1 cellular context compared by ENCODE assay signal in the genomic region with DNA sequence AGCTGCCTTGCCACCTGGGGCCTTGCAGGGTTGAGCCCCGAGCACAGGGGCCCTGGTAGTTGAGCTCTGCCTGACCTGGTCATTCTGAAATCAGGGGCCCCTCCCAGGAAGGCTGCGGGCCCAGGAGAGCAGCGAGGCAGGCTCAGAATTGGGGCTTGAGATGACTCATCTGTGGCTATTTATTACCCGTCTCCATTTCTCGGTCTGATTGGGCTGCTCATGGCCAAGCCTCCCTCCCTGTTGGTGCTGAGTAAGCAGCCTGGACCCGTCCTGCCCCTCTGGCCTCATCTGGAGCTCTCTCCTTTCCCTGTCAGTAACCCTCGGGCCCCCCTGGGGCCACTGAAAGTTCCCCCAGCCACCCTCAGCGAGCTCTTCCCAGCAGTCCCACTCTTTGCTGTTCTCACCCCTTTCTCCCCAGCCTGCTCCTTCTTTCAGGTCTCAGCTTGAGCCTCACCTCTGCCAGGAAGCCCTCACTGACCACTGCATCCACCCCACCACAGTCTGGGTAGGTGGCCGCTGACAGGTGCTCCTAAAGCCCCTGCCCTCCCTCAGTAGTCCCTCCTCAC.
TF ChIP-seq lines count a peak whose summit lies in the region.

No MANE protein-coding gene starts in this region.

TF ChIP-seq in K562, 482 proteins besides CTCF, POLR2A, EP300 and RAD21 (continued from another document):
- TF ChIP-seq SNIP1 (IDR thresholded peaks at IDR 0.05; ENCODE audit: low read depth) (no peak), YY1 (IDR thresholded peaks at IDR 0.05; ENCODE audit: borderline replicate concordance in 1 of 3, control insufficient read depth in 1 of 3, extremely low read depth in 1 of 3, insufficient read depth in 3 of 3, insufficient read length in 1 of 3, insufficient replicate concordance in 2 of 3, low read depth in 1 of 3, low read length in 2 of 3) (peak in 1 of 3 experiments; percentile 51), LEF1 (IDR thresholded peaks at IDR 0.05) (0 out of 2 replicates have a peak, but pooled peaks have one; percentile 59), MTA3 (IDR thresholded peaks at IDR 0.05; ENCODE audit: borderline replicate concordance) (peak; percentile 26; the same call in 1 of the 2 replicates), ZNF589 (CRISPR knock-in tag; IDR thresholded peaks at IDR 0.05; ENCODE audit: low read depth) (0 out of 2 replicates have a peak, but pooled peaks have one; percentile 38), NR4A1 (CRISPR knock-in tag; IDR thresholded peaks at IDR 0.05) (no peak), NR4A1 (tag; IDR thresholded peaks at IDR 0.05) (no peak), PHF21A (IDR thresholded peaks at IDR 0.05; ENCODE audit: borderline replicate concordance, low read depth) (0 out of 2 replicates have a peak, but pooled peaks have one; percentile 78), HDAC2 (IDR thresholded peaks at IDR 0.05) (peak; percentile 71; the same call in 1 of the 2 replicates), DACH1 (IDR thresholded peaks at IDR 0.05; ENCODE audit: partially characterized antibody) (peak; percentile 4), NFE2 (IDR thresholded peaks at IDR 0.05; ENCODE audit: low read depth) (peak; percentile 73), BCOR (IDR thresholded peaks at IDR 0.05) (peak; percentile 70; the same call in 1 of the 2 replicates), ZNF780A (CRISPR knock-in tag; IDR thresholded peaks at IDR 0.05) (no peak), POLR2B (IDR thresholded peaks at IDR 0.05; ENCODE audit: low read depth, partially characterized antibody) (peak; percentile 45), ETV1 (tag; conservative IDR thresholded peaks at IDR 0.05; ENCODE audit: low read depth) (0 out of 2 replicates have a peak, but pooled peaks have one; percentile 8), RHOXF2B (CRISPR knock-in tag; conservative IDR thresholded peaks at IDR 0.05) (no peak), XRCC5 (IDR thresholded peaks at IDR 0.05; ENCODE audit: low read depth, low read length) (0 out of 2 replicates have a peak, but pooled peaks have one; percentile 23), ZBTB7A (IDR thresholded peaks at IDR 0.05; ENCODE audit: borderline replicate concordance, control insufficient read depth, low read depth, low read length) (peak; percentile 51; the same call in 1 of the 2 replicates), SETDB1 (IDR thresholded peaks at IDR 0.05; ENCODE audit: low read length) (peak; percentile 34), TCF3 (CRISPR knock-in tag; IDR thresholded peaks at IDR 0.05) (peak; percentile 34; the same call in 1 of the 2 replicates), ARID1B (IDR thresholded peaks at IDR 0.05) (peak; percentile 78)
- TF ChIP-seq, protein P1, sequence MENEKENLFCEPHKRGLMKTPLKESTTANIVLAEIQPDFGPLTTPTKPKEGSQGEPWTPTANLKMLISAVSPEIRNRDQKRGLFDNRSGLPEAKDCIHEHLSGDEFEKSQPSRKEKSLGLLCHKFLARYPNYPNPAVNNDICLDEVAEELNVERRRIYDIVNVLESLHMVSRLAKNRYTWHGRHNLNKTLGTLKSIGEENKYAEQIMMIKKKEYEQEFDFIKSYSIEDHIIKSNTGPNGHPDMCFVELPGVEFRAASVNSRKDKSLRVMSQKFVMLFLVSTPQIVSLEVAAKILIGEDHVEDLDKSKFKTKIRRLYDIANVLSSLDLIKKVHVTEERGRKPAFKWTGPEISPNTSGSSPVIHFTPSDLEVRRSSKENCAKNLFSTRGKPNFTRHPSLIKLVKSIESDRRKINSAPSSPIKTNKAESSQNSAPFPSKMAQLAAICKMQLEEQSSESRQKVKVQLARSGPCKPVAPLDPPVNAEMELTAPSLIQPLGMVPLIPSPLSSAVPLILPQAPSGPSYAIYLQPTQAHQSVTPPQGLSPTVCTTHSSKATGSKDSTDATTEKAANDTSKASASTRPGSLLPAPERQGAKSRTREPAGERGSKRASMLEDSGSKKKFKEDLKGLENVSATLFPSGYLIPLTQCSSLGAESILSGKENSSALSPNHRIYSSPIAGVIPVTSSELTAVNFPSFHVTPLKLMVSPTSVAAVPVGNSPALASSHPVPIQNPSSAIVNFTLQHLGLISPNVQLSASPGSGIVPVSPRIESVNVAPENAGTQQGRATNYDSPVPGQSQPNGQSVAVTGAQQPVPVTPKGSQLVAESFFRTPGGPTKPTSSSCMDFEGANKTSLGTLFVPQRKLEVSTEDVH (IDR thresholded peaks at IDR 0.05; ENCODE audit: low read depth, partially characterized antibody): no peak
- TF ChIP-seq, protein P2, sequence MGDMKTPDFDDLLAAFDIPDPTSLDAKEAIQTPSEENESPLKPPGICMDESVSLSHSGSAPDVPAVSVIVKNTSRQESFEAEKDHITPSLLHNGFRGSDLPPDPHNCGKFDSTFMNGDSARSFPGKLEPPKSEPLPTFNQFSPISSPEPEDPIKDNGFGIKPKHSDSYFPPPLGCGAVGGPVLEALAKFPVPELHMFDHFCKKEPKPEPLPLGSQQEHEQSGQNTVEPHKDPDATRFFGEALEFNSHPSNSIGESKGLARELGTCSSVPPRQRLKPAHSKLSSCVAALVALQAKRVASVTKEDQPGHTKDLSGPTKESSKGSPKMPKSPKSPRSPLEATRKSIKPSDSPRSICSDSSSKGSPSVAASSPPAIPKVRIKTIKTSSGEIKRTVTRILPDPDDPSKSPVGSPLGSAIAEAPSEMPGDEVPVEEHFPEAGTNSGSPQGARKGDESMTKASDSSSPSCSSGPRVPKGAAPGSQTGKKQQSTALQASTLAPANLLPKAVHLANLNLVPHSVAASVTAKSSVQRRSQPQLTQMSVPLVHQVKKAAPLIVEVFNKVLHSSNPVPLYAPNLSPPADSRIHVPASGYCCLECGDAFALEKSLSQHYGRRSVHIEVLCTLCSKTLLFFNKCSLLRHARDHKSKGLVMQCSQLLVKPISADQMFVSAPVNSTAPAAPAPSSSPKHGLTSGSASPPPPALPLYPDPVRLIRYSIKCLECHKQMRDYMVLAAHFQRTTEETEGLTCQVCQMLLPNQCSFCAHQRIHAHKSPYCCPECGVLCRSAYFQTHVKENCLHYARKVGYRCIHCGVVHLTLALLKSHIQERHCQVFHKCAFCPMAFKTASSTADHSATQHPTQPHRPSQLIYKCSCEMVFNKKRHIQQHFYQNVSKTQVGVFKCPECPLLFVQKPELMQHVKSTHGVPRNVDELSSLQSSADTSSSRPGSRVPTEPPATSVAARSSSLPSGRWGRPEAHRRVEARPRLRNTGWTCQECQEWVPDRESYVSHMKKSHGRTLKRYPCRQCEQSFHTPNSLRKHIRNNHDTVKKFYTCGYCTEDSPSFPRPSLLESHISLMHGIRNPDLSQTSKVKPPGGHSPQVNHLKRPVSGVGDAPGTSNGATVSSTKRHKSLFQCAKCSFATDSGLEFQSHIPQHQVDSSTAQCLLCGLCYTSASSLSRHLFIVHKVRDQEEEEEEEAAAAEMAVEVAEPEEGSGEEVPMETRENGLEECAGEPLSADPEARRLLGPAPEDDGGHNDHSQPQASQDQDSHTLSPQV (IDR thresholded peaks at IDR 0.05): peak; percentile 62; the same call in 1 of the 2 replicates
- TF ChIP-seq, protein P3, sequence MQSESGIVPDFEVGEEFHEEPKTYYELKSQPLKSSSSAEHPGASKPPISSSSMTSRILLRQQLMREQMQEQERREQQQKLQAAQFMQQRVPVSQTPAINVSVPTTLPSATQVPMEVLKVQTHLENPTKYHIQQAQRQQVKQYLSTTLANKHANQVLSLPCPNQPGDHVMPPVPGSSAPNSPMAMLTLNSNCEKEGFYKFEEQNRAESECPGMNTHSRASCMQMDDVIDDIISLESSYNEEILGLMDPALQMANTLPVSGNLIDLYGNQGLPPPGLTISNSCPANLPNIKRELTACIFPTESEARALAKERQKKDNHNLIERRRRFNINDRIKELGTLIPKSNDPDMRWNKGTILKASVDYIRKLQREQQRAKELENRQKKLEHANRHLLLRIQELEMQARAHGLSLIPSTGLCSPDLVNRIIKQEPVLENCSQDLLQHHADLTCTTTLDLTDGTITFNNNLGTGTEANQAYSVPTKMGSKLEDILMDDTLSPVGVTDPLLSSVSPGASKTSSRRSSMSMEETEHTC (IDR thresholded peaks at IDR 0.05): no peak
- TF ChIP-seq, protein P4, sequence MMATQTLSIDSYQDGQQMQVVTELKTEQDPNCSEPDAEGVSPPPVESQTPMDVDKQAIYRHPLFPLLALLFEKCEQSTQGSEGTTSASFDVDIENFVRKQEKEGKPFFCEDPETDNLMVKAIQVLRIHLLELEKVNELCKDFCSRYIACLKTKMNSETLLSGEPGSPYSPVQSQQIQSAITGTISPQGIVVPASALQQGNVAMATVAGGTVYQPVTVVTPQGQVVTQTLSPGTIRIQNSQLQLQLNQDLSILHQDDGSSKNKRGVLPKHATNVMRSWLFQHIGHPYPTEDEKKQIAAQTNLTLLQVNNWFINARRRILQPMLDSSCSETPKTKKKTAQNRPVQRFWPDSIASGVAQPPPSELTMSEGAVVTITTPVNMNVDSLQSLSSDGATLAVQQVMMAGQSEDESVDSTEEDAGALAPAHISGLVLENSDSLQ (IDR thresholded peaks at IDR 0.05): peak; percentile 76
- TF ChIP-seq, protein P5, sequence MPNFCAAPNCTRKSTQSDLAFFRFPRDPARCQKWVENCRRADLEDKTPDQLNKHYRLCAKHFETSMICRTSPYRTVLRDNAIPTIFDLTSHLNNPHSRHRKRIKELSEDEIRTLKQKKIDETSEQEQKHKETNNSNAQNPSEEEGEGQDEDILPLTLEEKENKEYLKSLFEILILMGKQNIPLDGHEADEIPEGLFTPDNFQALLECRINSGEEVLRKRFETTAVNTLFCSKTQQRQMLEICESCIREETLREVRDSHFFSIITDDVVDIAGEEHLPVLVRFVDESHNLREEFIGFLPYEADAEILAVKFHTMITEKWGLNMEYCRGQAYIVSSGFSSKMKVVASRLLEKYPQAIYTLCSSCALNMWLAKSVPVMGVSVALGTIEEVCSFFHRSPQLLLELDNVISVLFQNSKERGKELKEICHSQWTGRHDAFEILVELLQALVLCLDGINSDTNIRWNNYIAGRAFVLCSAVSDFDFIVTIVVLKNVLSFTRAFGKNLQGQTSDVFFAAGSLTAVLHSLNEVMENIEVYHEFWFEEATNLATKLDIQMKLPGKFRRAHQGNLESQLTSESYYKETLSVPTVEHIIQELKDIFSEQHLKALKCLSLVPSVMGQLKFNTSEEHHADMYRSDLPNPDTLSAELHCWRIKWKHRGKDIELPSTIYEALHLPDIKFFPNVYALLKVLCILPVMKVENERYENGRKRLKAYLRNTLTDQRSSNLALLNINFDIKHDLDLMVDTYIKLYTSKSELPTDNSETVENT (CRISPR knock-in tag; IDR thresholded peaks at IDR 0.05): 0 out of 2 replicates have a peak, but pooled peaks have one; percentile 13
